ENCODE assay signal across 19 cellular contexts in the genomic region with DNA sequence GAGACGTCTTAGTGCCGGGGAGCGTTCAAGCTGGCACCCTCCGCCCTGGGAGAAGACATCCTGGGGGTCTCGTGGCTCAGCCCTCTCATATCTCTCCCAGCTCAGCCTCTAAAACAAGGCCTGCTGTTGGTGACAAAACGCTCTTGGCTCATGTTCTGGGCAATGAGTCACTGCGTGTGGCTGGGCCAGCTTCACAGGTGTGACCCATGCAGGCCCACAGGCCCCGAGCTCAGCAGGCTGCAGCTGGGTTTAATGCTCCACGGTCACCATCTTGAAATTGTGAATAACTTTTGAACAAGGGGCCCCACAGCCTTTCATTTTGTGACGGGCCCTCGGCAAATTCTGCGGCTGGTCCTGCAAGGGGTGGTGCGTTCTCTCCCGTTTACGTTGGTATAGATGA. TPM values are rescaled to one million over a fixed set of nuclear protein-coding genes. Genes with fewer than 3 reads are reported as not detected.
DNase-seq lines count a peak whose midpoint lies in the region; ATAC-seq, FAIRE-seq and TF ChIP-seq lines count a peak whose summit lies in the region.
"Had no signal": no experiment of that assay in that cellular context is flagged by ENCODE, and none has a peak within 500 bp of the region (broad histone marks: within the 10 kb centered on the region; RNA-seq: fewer than 3 reads in every experiment).

No MANE protein-coding gene starts in this region.

- H3K9me3 ChIP-seq in T-helper 17 cell (ENCODE audit: control insufficient read depth, low read length, poor library complexity, severe bottlenecking), result no peaks in the 10 kb centered on the region
- H3K9me3 ChIP-seq: HAP-1, ovary had no signal

- H3K9me3 Mint-ChIP-seq in stimulated activated naive CD8-positive, alpha-beta T cell treated with anti-CD3 and anti-CD28 coated beads, Interleukin-15, amount 100 ng/mL, for 72 hours, result no peaks in the 10 kb centered on the region
- H3K9me3 Mint-ChIP-seq: CD8-positive, alpha-beta T cell; IgD-negative memory B cell; stimulated activated memory B cell treated with anti-CD40 and anti-IgM and Interleukin-4, amounts not matched to agents 10 μg/mL and 1 μg/mL and 100 μg/mL, for 72 hours; T-helper 1 cell treated with Interleukin-12 subunit alpha and Interleukin-12 subunit beta and Interleukin-4 antibody, amounts not matched to agents 30 μg/mL and 1 μg/mL, for 36 hours had no signal

- intact Hi-C loops in posterior vena cava (cut with DNase I), result no loop called here

- ATAC-seq in T-helper 17 cell (no peak), HG03571 (IDR thresholded peaks at IDR 0.05; ENCODE audit: unreplicated experiment) (no peak), GM19324 (IDR thresholded peaks at IDR 0.05; ENCODE audit: low FRiP score, unreplicated experiment) (no peak)
- ATAC-seq in stimulated activated naive CD8-positive, alpha-beta T cell treated with anti-CD3 and anti-CD28 coated beads, Interleukin-15, amount 100 ng/mL, for 72 hours, result no peak
- ATAC-seq: CD8-positive, alpha-beta T cell; stimulated activated memory B cell treated with anti-CD40 and anti-IgM and Interleukin-4, amounts not matched to agents 10 μg/mL and 1 μg/mL and 100 μg/mL, for 72 hours had no signal

- H3K4me3 ChIP-seq in fibroblast of mammary gland (ENCODE audit: control insufficient read depth, low read depth, low read length), result no peak overlapping the region
- H3K4me3 ChIP-seq: HAP-1, ovary had no signal

- in situ Hi-C loops in GM13977 (cut with MboI; ENCODE audit: low pct_unique_long_range_greater_than_20kb, low sequenced_read_pairs, unreplicated experiment), result no loop called here

- peak overlapping the region; percentile 29 for H3K27ac Mint-ChIP-seq in T-helper 17 cell
- H3K27ac Mint-ChIP-seq in stimulated activated naive CD8-positive, alpha-beta T cell treated with anti-CD3 and anti-CD28 coated beads, Interleukin-15, amount 100 ng/mL, for 72 hours, result no peak overlapping the region
- H3K27ac Mint-ChIP-seq: CD8-positive, alpha-beta T cell; IgD-negative memory B cell; stimulated activated memory B cell treated with anti-CD40 and anti-IgM and Interleukin-4, amounts not matched to agents 10 μg/mL and 1 μg/mL and 100 μg/mL, for 72 hours; T-helper 1 cell treated with Interleukin-12 subunit alpha and Interleukin-12 subunit beta and Interleukin-4 antibody, amounts not matched to agents 30 μg/mL and 1 μg/mL, for 36 hours had no signal

- TF ChIP-seq CTCF in GM13977 (IDR thresholded peaks at IDR 0.05; ENCODE audit: extremely low read depth, insufficient read depth, missing control alignments) (no peak), fibroblast of mammary gland (conservative IDR thresholded peaks at IDR 0.05; ENCODE audit: control insufficient read depth, insufficient read depth, low read depth, low read length) (no peak)

- no peak overlapping the region for H3K4me3 Mint-ChIP-seq in T-helper 17 cell
- H3K4me3 Mint-ChIP-seq in stimulated activated naive CD8-positive, alpha-beta T cell treated with anti-CD3 and anti-CD28 coated beads, Interleukin-15, amount 100 ng/mL, for 72 hours, result no peak overlapping the region
- H3K4me3 Mint-ChIP-seq: CD8-positive, alpha-beta T cell; IgD-negative memory B cell; stimulated activated memory B cell treated with anti-CD40 and anti-IgM and Interleukin-4, amounts not matched to agents 10 μg/mL and 1 μg/mL and 100 μg/mL, for 72 hours; T-helper 1 cell treated with Interleukin-12 subunit alpha and Interleukin-12 subunit beta and Interleukin-4 antibody, amounts not matched to agents 30 μg/mL and 1 μg/mL, for 36 hours had no signal

- no peak for FAIRE-seq in frontal cortex (lab: Jason Lieb, UNC)
- FAIRE-seq: colon had no signal

- peaks cover 27% of the 10 kb centered on the region for H3K27me3 Mint-ChIP-seq in T-helper 17 cell
- peaks cover 31% of the 10 kb centered on the region for H3K27me3 Mint-ChIP-seq in stimulated activated naive CD8-positive, alpha-beta T cell treated with anti-CD3 and anti-CD28 coated beads, Interleukin-15, amount 100 ng/mL, for 72 hours

- DNase-seq in GM13977 (ENCODE audit: low spot score), result peak; percentile 14
- DNase-seq in T-helper 17 cell, result no peak
- peak; percentile 72 for DNase-seq in fibroblast of mammary gland (ENCODE audit: low read depth)
- DNase-seq in posterior vena cava (ENCODE audit: low spot score), result peak; percentile 57
- no peak for DNase-seq in stimulated activated naive CD8-positive, alpha-beta T cell treated with anti-CD3 and anti-CD28 coated beads, Interleukin-15, amount 100 ng/mL, for 72 hours
- no peak for DNase-seq in frontal cortex (ENCODE audit: low spot score in 2 of 2)
- DNase-seq: activated naive CD4-positive, alpha-beta T cell treated with anti-CD3 and anti-CD28 coated beads, Interleukin-2, amount 50 U/mL, for 16 hours; CD8-positive, alpha-beta T cell; NCI-H2081; ovary; stimulated activated CD4-positive, alpha-beta T cell treated with anti-CD3 and anti-CD28 coated beads, Interleukin-2, amount 100 ng/mL, for 24 hours had no signal

- H3K36me3 Mint-ChIP-seq in T-helper 17 cell (ENCODE audit: low read depth), result no peaks in the 10 kb centered on the region
- H3K36me3 Mint-ChIP-seq: CD8-positive, alpha-beta T cell; IgD-negative memory B cell; stimulated activated memory B cell treated with anti-CD40 and anti-IgM and Interleukin-4, amounts not matched to agents 10 μg/mL and 1 μg/mL and 100 μg/mL, for 72 hours had no signal

- no peaks in the 10 kb centered on the region for H3K4me1 Mint-ChIP-seq in T-helper 17 cell
- H3K4me1 Mint-ChIP-seq in stimulated activated naive CD8-positive, alpha-beta T cell treated with anti-CD3 and anti-CD28 coated beads, Interleukin-15, amount 100 ng/mL, for 72 hours, result no peaks in the 10 kb centered on the region
- H3K4me1 Mint-ChIP-seq: IgD-negative memory B cell; stimulated activated memory B cell treated with anti-CD40 and anti-IgM and Interleukin-4, amounts not matched to agents 10 μg/mL and 1 μg/mL and 100 μg/mL, for 72 hours had no signal

RNA-seq across cellular contexts. Expression of gene GAA, which starts 22.4 kb away (rescaled TPM):
- 10 to 100 TPM; 16.7 to 23.8 TPM for total RNA-seq in T-helper 17 cell
- total RNA-seq in posterior vena cava, result 10 to 100 TPM; 38.7 to 42.8 TPM
- 12.2 TPM for total RNA-seq in frontal cortex

RNA-seq across cellular contexts. Expression of gene EIF4A3, which starts 23.1 kb away (rescaled TPM):
- total RNA-seq in T-helper 17 cell (10 to 100 TPM; 86.2 to 92.2 TPM), posterior vena cava (10 to 100 TPM; 48.8 to 50.5 TPM), frontal cortex (79.9 TPM)

RNA-seq across cellular contexts. Expression of gene CARD14, which starts 46.0 kb away (rescaled TPM):
- total RNA-seq in T-helper 17 cell, result not detected
- under 1 TPM in 1 of 2 donors, not detected in 1; 0.24 TPM for total RNA-seq in posterior vena cava
- total RNA-seq in frontal cortex, result 0.41 TPM
- total RNA-seq: CD8-positive, alpha-beta T cell; OCI-LY7 had no signal

Comparison
In these comparisons a context has a peak if more than half of its experiments do, and no peak if none do; other contexts are left out.
1. DNase-seq: peak in GM13977 (single experiment), fibroblast of mammary gland (single experiment) and posterior vena cava (single experiment); none in T-helper 17 cell (0 of 3), stimulated activated naive CD8-positive, alpha-beta T cell treated with anti-CD3 and anti-CD28 coated beads, Interleukin-15, amount 100 ng/mL, for 72 hours (0 of 2) and frontal cortex (0 of 2).